ENCODE assay signal across 8 cellular contexts in the genomic region with DNA sequence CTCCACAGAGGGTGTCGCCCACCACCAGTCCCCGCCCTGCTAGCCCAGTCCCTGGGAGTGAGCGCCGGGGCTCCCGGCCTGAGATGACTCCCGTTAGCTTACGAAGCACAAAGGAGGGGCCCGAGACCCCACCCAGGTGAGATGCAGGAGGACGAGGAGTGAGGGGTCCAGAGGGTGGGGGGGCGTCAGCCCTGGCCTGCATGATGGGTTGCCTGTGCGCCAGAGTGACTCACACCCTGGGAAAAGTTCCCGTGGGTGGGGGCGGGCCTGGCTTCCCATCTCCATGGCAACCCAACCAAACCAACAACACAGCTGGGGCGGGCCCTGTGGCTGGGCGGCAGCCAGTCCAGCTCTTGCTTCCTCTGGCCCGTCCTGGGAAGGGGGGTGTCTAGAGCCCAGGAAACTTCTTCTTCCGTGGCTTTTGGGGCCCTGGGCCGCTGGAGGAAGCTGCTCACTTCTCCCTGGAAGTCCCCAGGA. TPM values are rescaled to one million over a fixed set of nuclear protein-coding genes. Genes with fewer than 3 reads are reported as not detected.
DNase-seq lines count a peak whose midpoint lies in the region; ATAC-seq and TF ChIP-seq lines count a peak whose summit lies in the region.
"Had no signal": no experiment of that assay in that cellular context is flagged by ENCODE, and none has a peak within 500 bp of the region (broad histone marks: within the 10 kb centered on the region; RNA-seq: fewer than 3 reads in every experiment).

No MANE protein-coding gene starts in this region.

- H3K27ac Mint-ChIP-seq in activated CD4-positive, alpha-beta memory T cell treated with anti-CD3 and anti-CD28 coated beads for 36 hours, result no peak overlapping the region
- H3K27ac Mint-ChIP-seq in endothelial cell (ENCODE audit: unreplicated experiment), result peak overlapping the region; percentile 82
- H3K27ac Mint-ChIP-seq: activated naive CD4-positive, alpha-beta T cell treated with anti-CD3 and anti-CD28 coated beads, Interleukin-2, amount 50 U/mL, for 24 hours had no signal

- no peaks in the 10 kb centered on the region for H3K36me3 Mint-ChIP-seq in activated CD4-positive, alpha-beta memory T cell treated with anti-CD3 and anti-CD28 coated beads for 36 hours
- peaks cover 25% of the 10 kb centered on the region for H3K36me3 Mint-ChIP-seq in endothelial cell (ENCODE audit: low read depth, unreplicated experiment)
- H3K36me3 Mint-ChIP-seq: activated naive CD4-positive, alpha-beta T cell treated with anti-CD3 and anti-CD28 coated beads, Interleukin-2, amount 50 U/mL, for 24 hours had no signal

- CTCF ChIA-PET in activated CD4-positive, alpha-beta memory T cell treated with anti-CD3 and anti-CD28 coated beads for 36 hours (lab: Charles Lee), result interaction anchor here (0.6 kb wide), 1 partner anchor 13 kb away, joined by 3 read pairs; no protein-coding TSS in a partner anchor

- H3K4me3 ChIP-seq in mesodermal cell (ENCODE audit: extremely low read depth, insufficient read depth, low read length, poor library complexity, severe bottlenecking), result no peak overlapping the region

- peaks cover 38% of the 10 kb centered on the region for H3K4me1 Mint-ChIP-seq in activated CD4-positive, alpha-beta memory T cell treated with anti-CD3 and anti-CD28 coated beads for 36 hours (ENCODE audit: low read depth)
- H3K4me1 Mint-ChIP-seq in endothelial cell (ENCODE audit: unreplicated experiment), result peaks cover 33% of the 10 kb centered on the region

- H3K9me3 Mint-ChIP-seq in activated CD4-positive, alpha-beta memory T cell treated with anti-CD3 and anti-CD28 coated beads for 36 hours, result no peaks in the 10 kb centered on the region
- H3K9me3 Mint-ChIP-seq in endothelial cell (ENCODE audit: unreplicated experiment), result no peaks in the 10 kb centered on the region
- H3K9me3 Mint-ChIP-seq: activated naive CD4-positive, alpha-beta T cell treated with anti-CD3 and anti-CD28 coated beads, Interleukin-2, amount 50 U/mL, for 24 hours had no signal

- WGBS in mesodermal cell (ENCODE audit: insufficient coverage in 2 of 2), 2 experiments, result 49 to 51% methylated on average over 4 to 12 of the region's 18 CpGs

- H3K4me3 Mint-ChIP-seq in activated CD4-positive, alpha-beta memory T cell treated with anti-CD3 and anti-CD28 coated beads for 36 hours, result no peak overlapping the region
- peak overlapping the region; percentile 65 for H3K4me3 Mint-ChIP-seq in endothelial cell (ENCODE audit: unreplicated experiment)
- H3K4me3 Mint-ChIP-seq: activated naive CD4-positive, alpha-beta T cell treated with anti-CD3 and anti-CD28 coated beads, Interleukin-2, amount 50 U/mL, for 24 hours had no signal

- ATAC-seq in GM18870 (IDR thresholded peaks at IDR 0.05; ENCODE audit: unreplicated experiment), result no peak

- H3K27me3 Mint-ChIP-seq in activated CD4-positive, alpha-beta memory T cell treated with anti-CD3 and anti-CD28 coated beads for 36 hours, result peaks cover 31% of the 10 kb centered on the region
- H3K27me3 Mint-ChIP-seq in endothelial cell (ENCODE audit: unreplicated experiment), result peaks cover 27% of the 10 kb centered on the region

- DNase-seq in GM04504 (ENCODE audit: low read depth) (peak; percentile 97), NCI-H1694 treated with DMSO at 0.1 percent for 48 hours (lab: John Stamatoyannopoulos, UW) (peak; percentile 49), endothelial cell (ENCODE audit: low spot score) (peak; percentile 85)
- DNase-seq in activated CD4-positive, alpha-beta memory T cell treated with anti-CD3 and anti-CD28 coated beads for 36 hours, result peak; percentile 87
- DNase-seq in stimulated activated CD8-positive, alpha-beta memory T cell treated with anti-CD3 and anti-CD28 coated beads, Interleukin-15, amount 100 ng/mL, for 4 hours (ENCODE audit: low read depth in 2 of 2), result peak; percentile 48 to 49

- POLR2A ChIA-PET in activated CD4-positive, alpha-beta memory T cell treated with anti-CD3 and anti-CD28 coated beads for 36 hours (lab: Charles Lee), result no interaction called here

- intact Hi-C loops in activated CD4-positive, alpha-beta memory T cell treated with anti-CD3 and anti-CD28 coated beads for 36 hours (cut with micrococcal nuclease), result no loop called here

- peaks cover 22% of the 10 kb centered on the region for H3K36me3 ChIP-seq in mesodermal cell (ENCODE audit: control insufficient read depth, insufficient read depth, low read length)

- no peak for TF ChIP-seq CTCF in endothelial cell (IDR thresholded peaks at IDR 0.05; ENCODE audit: unreplicated experiment)

- H3K4me1 ChIP-seq in mesodermal cell (ENCODE audit: control insufficient read depth, insufficient read depth, low read length, poor library complexity, severe bottlenecking), result peaks cover 23% of the 10 kb centered on the region

- no peaks in the 10 kb centered on the region for H3K9me3 ChIP-seq in mesodermal cell (ENCODE audit: control insufficient read depth, low read length)

- H3K27ac ChIP-seq in mesodermal cell (ENCODE audit: low read depth, low read length, severe bottlenecking), result peak overlapping the region; percentile 69

RNA-seq across cellular contexts. Expression of gene GAS2L1, which starts 4.5 kb away (rescaled TPM):
- total RNA-seq in activated CD4-positive, alpha-beta memory T cell treated with anti-CD3 and anti-CD28 coated beads for 36 hours, result 1 to 10 TPM; 1.3 to 1.4 TPM
- total RNA-seq in endothelial cell (ENCODE audit: unreplicated experiment), result 33.6 TPM
- 22.2 TPM for polyA plus RNA-seq in mesodermal cell (2013, experiment 1 of 2)
- 17.6 TPM for polyA plus RNA-seq in mesodermal cell (2013, experiment 2 of 2)

RNA-seq across cellular contexts. Expression of gene RASL10A, which starts 4.6 kb away (rescaled TPM):
- under 1 TPM in 1 of 2 experiments, not detected in 1; 0.62 TPM for total RNA-seq in activated CD4-positive, alpha-beta memory T cell treated with anti-CD3 and anti-CD28 coated beads for 36 hours
- total RNA-seq in endothelial cell (ENCODE audit: unreplicated experiment), result 30.1 TPM
- polyA plus RNA-seq in mesodermal cell (2013, experiment 1 of 2), result 10.8 TPM
- polyA plus RNA-seq in mesodermal cell (2013, experiment 2 of 2), result 5.8 TPM

RNA-seq across cellular contexts. Expression of gene EWSR1, which starts 42.8 kb away (rescaled TPM):
- total RNA-seq in activated CD4-positive, alpha-beta memory T cell treated with anti-CD3 and anti-CD28 coated beads for 36 hours, result 100 to 1,000 TPM; 286 to 302 TPM
- 307 TPM for total RNA-seq in endothelial cell (ENCODE audit: unreplicated experiment)
- 272 TPM for polyA plus RNA-seq in mesodermal cell (2013, experiment 1 of 2)
- 258 TPM for polyA plus RNA-seq in mesodermal cell (2013, experiment 2 of 2)

RNA-seq across cellular contexts. Expression of gene RHBDD3, which starts 43.1 kb away (rescaled TPM):
- total RNA-seq in activated CD4-positive, alpha-beta memory T cell treated with anti-CD3 and anti-CD28 coated beads for 36 hours, result 10 to 100 TPM; 20.2 to 21.1 TPM
- total RNA-seq in endothelial cell (ENCODE audit: unreplicated experiment), result 56.5 TPM
- 27.5 TPM for polyA plus RNA-seq in mesodermal cell (2013, experiment 1 of 2)
- 25.1 TPM for polyA plus RNA-seq in mesodermal cell (2013, experiment 2 of 2)

Comparison
In these comparisons a context has a peak if more than half of its experiments do, and no peak if none do; other contexts are left out.
1. RNA of gene GAS2L1, which starts 4.5 kb away (total RNA-seq): 33.6 TPM in endothelial cell (single experiment); 1.3 to 1.4 TPM in activated CD4-positive, alpha-beta memory T cell treated with anti-CD3 and anti-CD28 coated beads for 36 hours; every median in the first group is over 10 times any median in the second.
2. RNA of gene RASL10A, which starts 4.6 kb away (total RNA-seq): 30.1 TPM in endothelial cell (single experiment); 0.62 TPM in activated CD4-positive, alpha-beta memory T cell treated with anti-CD3 and anti-CD28 coated beads for 36 hours; every median in the first group is over 10 times any median in the second.
3. Peak in every context shown above with its lines, with median percentiles within 50 percentile points of each other: DNase-seq.